ENCODE assay signal across 8 cellular contexts in genomic region chr22:30634477-30635233, GRCh38.
DNase-seq lines count a peak whose midpoint lies in the region; ATAC-seq and TF ChIP-seq lines count a peak whose summit lies in the region.

No MANE protein-coding gene starts in this region.

- H3K4me3 ChIP-seq in astrocyte of the cerebellum (ENCODE audit: low read depth, low read length): peak overlapping the region; percentile 47
- H3K4me3 ChIP-seq in retinal pigment epithelial cell (ENCODE audit: low read length): peak overlapping the region; percentile 47

- peak; percentile 31 for TF ChIP-seq POLR2A in GM15510 (IDR thresholded peaks at IDR 0.05; ENCODE audit: borderline replicate concordance, extremely low read depth, insufficient read length)

- in situ Hi-C loops in astrocyte of the cerebellum (cut with HindIII; ENCODE audit: low sequenced_read_pairs): no loop called here

- ATAC-seq in HG02885 (IDR thresholded peaks at IDR 0.05; ENCODE audit: poor library complexity, unreplicated experiment): peak; percentile 62
- ATAC-seq in HG03469 (IDR thresholded peaks at IDR 0.05; ENCODE audit: unreplicated experiment): no peak

- DNase-seq in NCI-H187 (lab: John Stamatoyannopoulos, UW) (peak; percentile 24 to 51), T-helper 9 cell (peak; percentile 92), astrocyte of the cerebellum (ENCODE audit: low read depth) (peak; percentile 60), hypothalamus (lab: John Stamatoyannopoulos, UW) (peak; percentile 39 to 92 (median 80)), retinal pigment epithelial cell (ENCODE audit: low read depth) (no peak)

- peak; percentile 94 for TF ChIP-seq CTCF in astrocyte of the cerebellum (IDR thresholded peaks at IDR 0.05; ENCODE audit: low read depth, low read length, missing control alignments)
- TF ChIP-seq CTCF in retinal pigment epithelial cell (conservative IDR thresholded peaks at IDR 0.05; ENCODE audit: low read depth, low read length): peak; percentile 96
